ENCODE assay signal across 7 cellular contexts in the genomic region with DNA sequence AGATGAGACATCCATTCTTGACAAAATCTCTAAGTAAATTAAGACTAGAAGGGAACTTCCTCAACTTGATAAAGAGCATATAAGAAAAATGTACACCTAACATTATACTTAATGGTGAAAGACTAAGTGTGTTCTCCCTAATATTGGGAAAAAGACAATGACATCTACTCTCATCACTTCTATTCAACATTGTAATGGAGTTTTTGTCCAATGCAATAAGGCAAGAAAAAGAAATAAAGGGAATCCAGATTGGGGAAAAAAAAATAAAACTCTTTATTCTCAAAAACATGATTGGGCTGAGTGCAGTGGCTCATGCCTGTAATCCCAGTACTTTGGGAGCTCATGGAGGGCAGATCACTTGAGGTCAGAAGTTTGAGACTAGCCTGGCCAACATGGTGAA.
"Had no signal": no experiment of that assay in that cellular context is flagged by ENCODE, and none has a peak within 500 bp of the region (broad histone marks: within the 10 kb centered on the region; RNA-seq: fewer than 3 reads in every experiment).

No MANE protein-coding gene starts in this region.

- ATAC-seq: GM12878 had no signal

- FAIRE-seq: GM12878, GM12891, GM12892, GM18507, GM19239 had no signal

- H3K4me3 ChIP-seq: GM12878 had no signal

- DNase-seq: GDM1, GF-D8 had no signal
